ENCODE assay signal across 10 cellular contexts in the genomic region with DNA sequence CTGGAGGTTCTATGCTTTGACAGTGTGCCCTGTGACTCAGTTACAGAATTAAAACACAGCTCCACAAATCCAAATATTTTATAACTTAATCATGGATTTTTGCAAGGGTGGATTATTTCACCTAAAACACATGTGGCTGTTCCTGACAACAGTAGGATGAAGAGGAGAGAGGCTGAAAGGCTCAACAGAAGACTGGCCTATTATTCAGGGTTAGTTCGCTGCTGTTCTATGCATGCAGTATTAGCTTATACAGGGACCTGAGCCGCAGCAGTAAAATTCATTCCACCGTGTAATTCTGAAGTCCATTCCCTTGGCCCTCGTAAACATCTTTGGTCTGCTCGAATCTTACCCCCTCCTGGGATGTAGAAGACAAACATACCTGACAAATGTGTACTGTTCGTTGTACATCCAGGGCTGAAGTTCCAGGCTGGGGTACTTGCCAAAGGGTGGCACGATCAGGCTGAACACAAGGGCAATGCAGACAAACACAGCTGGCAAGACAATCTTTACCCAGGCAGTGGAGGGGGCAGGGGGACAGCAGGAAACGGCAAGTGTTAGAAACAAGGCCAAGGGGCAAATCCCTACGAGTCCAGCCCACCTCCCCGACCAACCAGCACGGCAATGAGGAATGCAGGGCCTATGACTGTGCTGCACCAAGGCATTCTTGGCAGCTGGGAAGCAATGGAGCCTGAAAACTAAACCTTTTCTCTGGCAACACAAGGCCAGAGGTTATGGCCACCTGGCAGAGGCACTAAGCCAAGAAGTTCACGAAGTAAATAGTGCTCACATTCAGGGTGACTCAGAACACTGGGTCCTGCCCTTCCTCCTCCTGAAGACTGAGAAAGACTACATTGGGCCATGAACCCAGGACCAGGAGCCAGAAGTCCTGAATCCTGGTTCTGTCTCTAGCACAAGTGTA. TPM values are rescaled to one million over a fixed set of nuclear protein-coding genes. Genes with fewer than 3 reads are reported as not detected.
DNase-seq lines count a peak whose midpoint lies in the region; ATAC-seq and TF ChIP-seq lines count a peak whose summit lies in the region.
"Had no signal": no experiment of that assay in that cellular context is flagged by ENCODE, and none has a peak within 500 bp of the region (broad histone marks: within the 10 kb centered on the region; RNA-seq: fewer than 3 reads in every experiment).

No MANE protein-coding gene starts in this region.

- H3K27ac Mint-ChIP-seq in naive thymus-derived CD8-positive, alpha-beta T cell, result no peak overlapping the region

- in situ Hi-C loops in astrocyte of the spinal cord (cut with HindIII; ENCODE audit: low sequenced_read_pairs), result no loop called here

- no peak for ATAC-seq in HG03439 (IDR thresholded peaks at IDR 0.05; ENCODE audit: unreplicated experiment)
- no peak for ATAC-seq in naive thymus-derived CD8-positive, alpha-beta T cell
- ATAC-seq: GM12878 had no signal

- H3K27me3 Mint-ChIP-seq in naive thymus-derived CD8-positive, alpha-beta T cell, result no peaks in the 10 kb centered on the region

- peak overlapping the region; percentile 14 for H3K27ac ChIP-seq in substantia nigra (ENCODE audit: low read depth, low read length, poor library complexity, severe bottlenecking)

- peaks cover 0 to 34% (median 24%) of the 10 kb centered on the region in 3 donors for H3K36me3 Mint-ChIP-seq in naive thymus-derived CD8-positive, alpha-beta T cell

- H3K9me3 Mint-ChIP-seq in naive thymus-derived CD8-positive, alpha-beta T cell, result no peaks in the 10 kb centered on the region

- DNase-seq in LHCN-M2 (ENCODE audit: low read depth) (peak; percentile 69), astrocyte of the spinal cord (ENCODE audit: low read depth, low spot score) (peak; percentile 60), iris pigment epithelial cell (ENCODE audit: low read depth) (peak; percentile 65), substantia nigra (lab: John Stamatoyannopoulos, UW) (peak in 30 of 49 donors; percentile 5 to 50 (median 17)), T1000 (lab: John Stamatoyannopoulos, UW) (no peak)
- DNase-seq in naive thymus-derived CD8-positive, alpha-beta T cell, result no peak
- DNase-seq: effector memory CD4-positive, alpha-beta T cell; NCI-H2227 treated with DMSO at 0.1 percent for 48 hours had no signal

- H3K4me3 ChIP-seq in astrocyte of the spinal cord (ENCODE audit: low read depth, low read length), result no peak overlapping the region
- H3K4me3 ChIP-seq: GM12878 had no signal

- no peak for TF ChIP-seq CTCF in astrocyte of the spinal cord (IDR thresholded peaks at IDR 0.05; ENCODE audit: low read depth, low read length)

- H3K4me3 Mint-ChIP-seq in naive thymus-derived CD8-positive, alpha-beta T cell, result no peak overlapping the region

- no peaks in the 10 kb centered on the region for H3K4me1 Mint-ChIP-seq in naive thymus-derived CD8-positive, alpha-beta T cell

- POLR2A ChIA-PET in naive thymus-derived CD8-positive, alpha-beta T cell (lab: Charles Lee), result no interaction called here

RNA-seq across cellular contexts. Expression of a gene that starts 46.8 kb away (rescaled TPM):
- 0.46 TPM in 1 of 2 replicates, not detected in the other for total RNA-seq in LHCN-M2 (2014; rRNA removed)
- 0.29 TPM for polyA plus RNA-seq in LHCN-M2 (2012)
- 1 to 10 TPM in 1 of 2 experiments, under 1 TPM in 1; 0.69 to 2.1 TPM for total RNA-seq in naive thymus-derived CD8-positive, alpha-beta T cell
- 1 to 10 TPM in 2 of 3 donors, under 1 TPM in 1; 0.64 to 1.7 (median 1.5) TPM for polyA plus RNA-seq in naive thymus-derived CD8-positive, alpha-beta T cell

Comparison
In these comparisons a context has a peak if more than half of its experiments do, and no peak if none do; other contexts are left out.
1. DNase-seq: peak in LHCN-M2 (single experiment), astrocyte of the spinal cord (single experiment), iris pigment epithelial cell (single experiment) and substantia nigra (30 of 49); none in naive thymus-derived CD8-positive, alpha-beta T cell (0 of 10) and T1000 (single experiment).